Comparison of ENCODE assay signal across 25 cellular contexts in genomic region chr17:82160081-82160480, GRCh38. TPM values are rescaled to one million over a fixed set of nuclear protein-coding genes. Genes with fewer than 3 reads are reported as not detected.
A peak's percentile ranks its signal among the peaks of the same experiment; 100 is the strongest.
DNase-seq lines count a peak whose midpoint lies in the region; ATAC-seq, FAIRE-seq and TF ChIP-seq lines count a peak whose summit lies in the region.
"Had no signal": no experiment of that assay in that cellular context is flagged by ENCODE, and none has a peak within 500 bp of the region (broad histone marks: within the 10 kb centered on the region; RNA-seq: fewer than 3 reads in every experiment).

No MANE protein-coding gene starts in this region.

- no peak overlapping the region for H2AK9ac ChIP-seq in IMR-90 (replicated peaks; ENCODE audit: low read depth, low read length, poor library complexity)

- H2BK20ac ChIP-seq in IMR-90 (ENCODE audit: low read depth, low read length): no peak overlapping the region

- no peak overlapping the region for H3K4ac ChIP-seq in IMR-90 (ENCODE audit: low read depth, low read length)

- H3K9me1 ChIP-seq in IMR-90 (ENCODE audit: insufficient read depth, low read length): no peaks in the 10 kb centered on the region

- H3K4me3 ChIP-seq in IMR-90 (ENCODE audit: insufficient read depth, low read depth, low read length) (no peak overlapping the region), breast epithelium (no peak overlapping the region), small intestine (ENCODE audit: low read depth in 1 of 2, low read length in 2 of 2) (no peak overlapping the region), HAP-1 (no peak overlapping the region)
- H3K4me3 ChIP-seq: lung, thyroid gland had no signal

- no peak overlapping the region for H2BK15ac ChIP-seq in IMR-90 (ENCODE audit: low read depth, low read length)

- H3K23ac ChIP-seq in IMR-90 (ENCODE audit: low read depth, low read length): no peak overlapping the region

- H2BK5ac ChIP-seq in IMR-90 (ENCODE audit: low read depth, low read length, poor library complexity, severe bottlenecking): no peak overlapping the region

- H2AFZ ChIP-seq in IMR-90 (replicated peaks; ENCODE audit: low read length, poor library complexity): no peak overlapping the region

- no peak overlapping the region for H3K56ac ChIP-seq in IMR-90 (ENCODE audit: extremely low read depth, insufficient read depth, low read length)

- POLR2A ChIA-PET in IMR-90 (lab: Charles Lee; ENCODE audit: unreplicated experiment): interaction anchor here (0.6 kb wide), 1 partner anchor 38 kb away, joined by 5 read pairs; no protein-coding TSS in a partner anchor

- no peak overlapping the region for H3K18ac ChIP-seq in IMR-90 (ENCODE audit: low read depth, low read length)

- H3K4me1 ChIP-seq in IMR-90 (ENCODE audit: control insufficient read depth, insufficient read depth, low read length) (no peaks in the 10 kb centered on the region), breast epithelium (no peaks in the 10 kb centered on the region), small intestine (ENCODE audit: control insufficient read depth in 2 of 2, insufficient read depth in 1 of 2, low read depth in 1 of 2, low read length in 1 of 2) (no peaks in the 10 kb centered on the region), HAP-1 (no peaks in the 10 kb centered on the region)
- H3K4me1 ChIP-seq: BE2C, thyroid gland had no signal

- TF ChIP-seq POLR2A in IMR-90 (IDR thresholded peaks at IDR 0.05; ENCODE audit: low read depth, low read length) (no peak), breast epithelium (IDR thresholded peaks at IDR 0.05) (no peak)

- H4K20me1 ChIP-seq in IMR-90 (ENCODE audit: insufficient read depth, low read length): no peaks in the 10 kb centered on the region

- CTCF ChIA-PET in IMR-90 (lab: Yijun Ruan, JAX): no interaction called here

- ATAC-seq in IMR-90 (ENCODE audit: low read depth): no peak
- ATAC-seq: HepG2, natural killer cell, T-cell had no signal

- no peak overlapping the region for H2AK5ac ChIP-seq in IMR-90 (ENCODE audit: low read depth, low read length)

- DNase-seq in IMR-90 (peak; percentile 66), breast epithelium (ENCODE audit: low spot score in 2 of 2) (no peak), iris pigment epithelial cell (ENCODE audit: low read depth) (peak; percentile 61), small intestine (peak; percentile 15), NCI-H510A treated with DMSO at 0.1 percent for 48 hours (lab: John Stamatoyannopoulos, UW) (no peak), HAP-1 (ENCODE audit: low spot score in 2 of 2) (no peak), NCI-H2107 (lab: John Stamatoyannopoulos, UW) (no peak), hepatic stellate cell (ENCODE audit: low spot score) (no peak)
- DNase-seq: activated naive CD4-positive, alpha-beta T cell treated with anti-CD3 and anti-CD28 coated beads for 36 hours; activated T-cell treated with anti-CD3 and anti-CD28 coated beads for 4 hours; BE2C; Calu3; MM.1S; natural killer cell; NCI-H1694; NCI-H446; SHP77; stimulated activated CD4-positive, alpha-beta T cell treated with anti-CD3 and anti-CD28 coated beads, Interleukin-12 subunit alpha, Interleukin-12 subunit beta, amount 100 ng/mL, for 4 hours; T-cell; thyroid gland had no signal

- H3K14ac ChIP-seq in IMR-90 (replicated peaks; ENCODE audit: low read depth, low read length): no peak overlapping the region

- H3K27me3 ChIP-seq in IMR-90 (ENCODE audit: control insufficient read depth, insufficient read depth, low read length): no peaks in the 10 kb centered on the region
- H3K27me3 ChIP-seq in breast epithelium: no peaks in the 10 kb centered on the region
- H3K27me3 ChIP-seq in small intestine (ENCODE audit: control insufficient read depth in 2 of 2, insufficient read depth in 2 of 2, low read length in 2 of 2): no peaks in the 10 kb centered on the region
- H3K27me3 ChIP-seq in HAP-1 (ENCODE audit: low read depth): no peaks in the 10 kb centered on the region
- H3K27me3 ChIP-seq: BE2C, thyroid gland had no signal

- TF ChIP-seq RAD21 in IMR-90 (IDR thresholded peaks at IDR 0.05; ENCODE audit: low read length): no peak

- dilution Hi-C loops in IMR-90 (cut with HindIII; ENCODE audit: low sequenced_read_pairs, unreplicated experiment): no loop called here

- H2BK120ac ChIP-seq in IMR-90 (ENCODE audit: low read depth, low read length): no peak overlapping the region

- H3K27ac ChIP-seq in IMR-90 (ENCODE audit: insufficient read depth, low read length) (no peak overlapping the region), breast epithelium (peak overlapping the region; percentile 71 to 80), small intestine (ENCODE audit: low read depth in 1 of 2, low read length in 1 of 2) (no peak overlapping the region)
- H3K27ac ChIP-seq: thyroid gland had no signal

- peaks cover 22% of the 10 kb centered on the region for H3K36me3 ChIP-seq in IMR-90 (ENCODE audit: control insufficient read depth, insufficient read depth, low read length)
- no peaks in the 10 kb centered on the region for H3K36me3 ChIP-seq in breast epithelium
- H3K36me3 ChIP-seq in small intestine (ENCODE audit: control insufficient read depth in 2 of 2, insufficient read depth in 2 of 2, low read length in 2 of 2): peaks cover 2% of the 10 kb centered on the region in 2 donors
- H3K36me3 ChIP-seq in HAP-1 (replicated peaks): peaks cover 7% of the 10 kb centered on the region; the same call in 1 of the 2 replicates

- H3K9me3 ChIP-seq in IMR-90 (ENCODE audit: control insufficient read depth, insufficient read depth, low read length): no peaks in the 10 kb centered on the region
- no peaks in the 10 kb centered on the region for H3K9me3 ChIP-seq in breast epithelium
- H3K9me3 ChIP-seq in small intestine (ENCODE audit: control insufficient read depth, low read depth): no peaks in the 10 kb centered on the region
- H3K9me3 ChIP-seq in HAP-1: no peaks in the 10 kb centered on the region
- H3K9me3 ChIP-seq: BE2C, thyroid gland had no signal

- 78% methylated on average over 5 of the region's 5 CpGs; no CpG with 5 or more reads in 1 of the 2 experiments for WGBS in IMR-90 (ENCODE audit: extremely low coverage in 2 of 2, insufficient read length in 1 of 2), 2 experiments
- WGBS in small intestine, 3 donors: 41 to 65% (median 53%) methylated on average over 5 of the region's 5 CpGs

- no peak overlapping the region for H4K91ac ChIP-seq in IMR-90 (ENCODE audit: insufficient read depth, low read depth, low read length)

- no peak overlapping the region for H4K5ac ChIP-seq in IMR-90 (ENCODE audit: low read depth, low read length)

- intact Hi-C loops in IMR-90 (cut with micrococcal nuclease): no loop called here
- intact Hi-C loops in breast epithelium (cut with DNase I; ENCODE audit: low total_unique reads): no loop called here

- in situ Hi-C loops in IMR-90 (cut with MboI; ENCODE audit: low sequenced_read_pairs) (no loop called here), HAP-1 (cut with MboI; ENCODE audit: low sequenced_read_pairs) (no loop called here)

- FAIRE-seq in small intestine (lab: Jason Lieb, UNC): no peak
- FAIRE-seq: astrocyte, colon, GM12892, HepG2 had no signal

- H4K8ac ChIP-seq in IMR-90 (ENCODE audit: low read depth in 2 of 2, low read length in 2 of 2): no peak overlapping the region

- H3K4me2 ChIP-seq in IMR-90 (ENCODE audit: low read depth, low read length): no peak overlapping the region

- H3K79me1 ChIP-seq in IMR-90 (ENCODE audit: low read depth in 1 of 2, low read length in 2 of 2): no peaks in the 10 kb centered on the region

- no peak overlapping the region for H3K9ac ChIP-seq in IMR-90 (ENCODE audit: low read depth, low read length)

- TF ChIP-seq CTCF in IMR-90 (conservative IDR thresholded peaks at IDR 0.05; ENCODE audit: low read depth, low read length) (no peak), breast epithelium (IDR thresholded peaks at IDR 0.05) (no peak)

- no TSS peak for BruUV-seq in IMR-90 (replicated peaks; lab: Mats Ljungman, UMichigan)

TF ChIP-seq in IMR-90, 13 proteins besides CTCF, POLR2A, EP300 and RAD21:
- TF ChIP-seq MAFK (IDR thresholded peaks at IDR 0.05; ENCODE audit: low read depth, low read length) (no peak), RCOR1 (IDR thresholded peaks at IDR 0.05; ENCODE audit: insufficient replicate concordance, low read length) (no peak), CEBPB (IDR thresholded peaks at IDR 0.05; ENCODE audit: low read depth, low read length) (no peak), MXI1 (IDR thresholded peaks at IDR 0.05; ENCODE audit: borderline replicate concordance, low read depth, low read length) (0 out of 2 replicates have a peak, but pooled peaks have one; percentile 50), RFX5 (IDR thresholded peaks at IDR 0.05; ENCODE audit: low read depth, low read length) (no peak)

RNA-seq across cellular contexts. Expression of gene CCDC57, which starts 52.6 kb away (rescaled TPM):
- total RNA-seq in IMR-90 (2012; rRNA removed): 6.9 and 7.3 TPM in 2 replicates
- polyA plus RNA-seq in IMR-90 (2012; rRNA removed): 31.3 and 32.4 TPM in 2 replicates
- 5.1 and 6.2 TPM in 2 replicates for polyA plus RNA-seq in IMR-90 (2012; cell fraction: cytosol; rRNA removed)
- 259 and 322 TPM in 2 replicates for polyA plus RNA-seq in IMR-90 (2012; cell fraction: nucleus; rRNA removed; ENCODE audit: low replicate concordance)
- total RNA-seq in breast epithelium: 10 to 100 TPM; 13.4 to 56.9 (median 52.8) TPM
- 10 to 100 TPM; 36.7 to 97.3 (median 47.7) TPM for polyA plus RNA-seq in small intestine

Comparison
In these comparisons a context has a peak if more than half of its experiments do, and no peak if none do; other contexts are left out.
1. DNase-seq: peak in IMR-90 (single experiment), iris pigment epithelial cell (single experiment) and small intestine (single experiment); none in breast epithelium (0 of 2), NCI-H510A treated with DMSO at 0.1 percent for 48 hours (single experiment), HAP-1 (0 of 2), NCI-H2107 (single experiment) and hepatic stellate cell (single experiment).
2. H3K27ac ChIP-seq: peak in breast epithelium (2 of 2); none in IMR-90 (single experiment) and small intestine (0 of 2).